ENCODE assay signal across 22 cellular contexts in the genomic region with DNA sequence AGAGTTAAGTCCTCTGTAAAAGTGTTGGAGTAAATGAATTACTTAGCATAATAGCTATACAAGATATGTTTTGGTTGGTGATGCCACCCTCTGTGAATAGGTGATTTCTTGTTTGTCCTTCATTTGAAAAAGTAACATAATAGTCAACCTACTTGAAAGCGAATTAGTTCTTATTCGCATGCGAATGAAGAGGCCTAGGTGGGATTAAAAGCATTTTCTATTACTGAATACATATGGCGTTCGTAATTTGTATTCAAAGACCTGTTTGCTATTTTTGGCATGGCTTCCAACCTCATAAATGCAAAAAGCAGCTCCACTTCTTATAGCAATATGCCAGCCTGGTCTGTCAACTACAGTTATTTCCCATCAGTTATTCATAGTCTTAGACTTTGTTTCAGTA.
"Had no signal": no experiment of that assay in that cellular context is flagged by ENCODE, and none has a peak within 500 bp of the region (broad histone marks: within the 10 kb centered on the region; RNA-seq: fewer than 3 reads in every experiment).

No MANE protein-coding gene starts in this region.

- ATAC-seq: gastrocnemius medialis; left cardiac atrium; lower lobe of right lung; right lobe of liver; stimulated activated effector memory CD8-positive, alpha-beta T cell treated with anti-CD3 and anti-CD28 coated beads, Interleukin-12 subunit alpha, Interleukin-12 subunit beta, amount 100 ng/mL, for 72 hours had no signal

- DNase-seq: effector memory CD4-positive, alpha-beta T cell; gastrocnemius medialis; kidney; left cardiac atrium; left ventricle myocardium inferior; lower lobe of right lung; midbrain; naive B cell; right lobe of liver; stimulated activated CD4-positive, alpha-beta T cell treated with anti-CD3 and anti-CD28 coated beads, Interleukin-4, amount 100 ng/mL, for 1 hour; stimulated activated CD8-positive, alpha-beta memory T cell treated with anti-CD3 and anti-CD28 coated beads, Interleukin-4, amount 100 ng/mL, for 48 hours; tibial artery; upper lobe of left lung had no signal

- H2AFZ ChIP-seq: parathyroid adenoma had no signal

- FAIRE-seq: kidney had no signal

- H3K36me3 ChIP-seq: esophagus muscularis mucosa, gastrocnemius medialis, left ventricle myocardium inferior, lower lobe of right lung, prostate gland, right lobe of liver, tibial artery, upper lobe of left lung, vagina had no signal

- H3K4me1 ChIP-seq: esophagus muscularis mucosa, left ventricle myocardium inferior, lower lobe of right lung, parathyroid adenoma, prostate gland, right lobe of liver, tibial artery, upper lobe of left lung, vagina had no signal

- H3K4me3 ChIP-seq: esophagus muscularis mucosa, gastrocnemius medialis, left ventricle myocardium inferior, lower lobe of right lung, prostate gland, right lobe of liver, tibial artery, upper lobe of left lung, vagina had no signal

- H3K9me3 Mint-ChIP-seq: memory B cell; naive B cell; nephron; stimulated activated effector memory CD8-positive, alpha-beta T cell treated with anti-CD3 and anti-CD28 coated beads, Interleukin-12 subunit alpha, Interleukin-12 subunit beta, amount 100 ng/mL, for 72 hours; stimulated activated naive CD8-positive, alpha-beta T cell treated with anti-CD3 and anti-CD28 coated beads, Interleukin-15, Interleukin-2, amounts not matched to agents 100 ng/mL and 50 ng/mL, for 24 hours had no signal

- H3K27ac ChIP-seq: epithelial cell of prostate, esophagus muscularis mucosa, gastrocnemius medialis, left ventricle myocardium inferior, lower lobe of right lung, parathyroid adenoma, prostate gland, right lobe of liver, tibial artery, upper lobe of left lung, vagina had no signal

- H3K9ac ChIP-seq: parathyroid adenoma had no signal

- H3K27ac Mint-ChIP-seq: memory B cell; naive B cell; nephron; stimulated activated effector memory CD8-positive, alpha-beta T cell treated with anti-CD3 and anti-CD28 coated beads, Interleukin-12 subunit alpha, Interleukin-12 subunit beta, amount 100 ng/mL, for 72 hours; stimulated activated naive CD8-positive, alpha-beta T cell treated with anti-CD3 and anti-CD28 coated beads, Interleukin-15, Interleukin-2, amounts not matched to agents 100 ng/mL and 50 ng/mL, for 24 hours had no signal

- H3K79me2 ChIP-seq: parathyroid adenoma had no signal

- H3K36me3 Mint-ChIP-seq: memory B cell; naive B cell; stimulated activated effector memory CD8-positive, alpha-beta T cell treated with anti-CD3 and anti-CD28 coated beads, Interleukin-12 subunit alpha, Interleukin-12 subunit beta, amount 100 ng/mL, for 72 hours had no signal

- H3K9me3 ChIP-seq: esophagus muscularis mucosa, gastrocnemius medialis, left ventricle myocardium inferior, lower lobe of right lung, prostate gland, right lobe of liver, tibial artery, upper lobe of left lung, vagina had no signal

- H3K4me3 Mint-ChIP-seq: memory B cell; naive B cell; nephron; stimulated activated effector memory CD8-positive, alpha-beta T cell treated with anti-CD3 and anti-CD28 coated beads, Interleukin-12 subunit alpha, Interleukin-12 subunit beta, amount 100 ng/mL, for 72 hours; stimulated activated naive CD8-positive, alpha-beta T cell treated with anti-CD3 and anti-CD28 coated beads, Interleukin-15, Interleukin-2, amounts not matched to agents 100 ng/mL and 50 ng/mL, for 24 hours had no signal

- H3K27me3 ChIP-seq: esophagus muscularis mucosa, gastrocnemius medialis, right lobe of liver, tibial artery, upper lobe of left lung, vagina had no signal

- H3K4me1 Mint-ChIP-seq: memory B cell; naive B cell; stimulated activated effector memory CD8-positive, alpha-beta T cell treated with anti-CD3 and anti-CD28 coated beads, Interleukin-12 subunit alpha, Interleukin-12 subunit beta, amount 100 ng/mL, for 72 hours had no signal
